25 cellular contexts compared by ENCODE assay signal in genomic region chr14:99784508-99784907, GRCh38. TPM values are rescaled to one million over a fixed set of nuclear protein-coding genes. Genes with fewer than 3 reads are reported as not detected.
DNase-seq lines count a peak whose midpoint lies in the region; ATAC-seq and TF ChIP-seq lines count a peak whose summit lies in the region.
"Had no signal": no experiment of that assay in that cellular context is flagged by ENCODE, and none has a peak within 500 bp of the region (broad histone marks: within the 10 kb centered on the region; RNA-seq: fewer than 3 reads in every experiment).

No MANE protein-coding gene starts in this region.

- H3K27ac ChIP-seq in hepatocyte (peak overlapping the region; percentile 68), sigmoid colon (peak overlapping the region; percentile 68 to 97 (median 94))
- H3K27ac ChIP-seq: spleen, tibial artery had no signal

- H3K4me3 ChIP-seq in hepatocyte (no peak overlapping the region), sigmoid colon (no peak overlapping the region)
- H3K4me3 ChIP-seq: gastroesophageal sphincter, spleen, stomach, tibial artery had no signal

- no peaks in the 10 kb centered on the region for H3K27me3 ChIP-seq in hepatocyte
- no peaks in the 10 kb centered on the region for H3K27me3 ChIP-seq in sigmoid colon
- H3K27me3 ChIP-seq: gastroesophageal sphincter, spleen, stomach, tibial artery had no signal

- H3K9me2 ChIP-seq in hepatocyte (replicated peaks; ENCODE audit: insufficient read depth) = no peaks in the 10 kb centered on the region

- no peak overlapping the region for H2AFZ ChIP-seq in hepatocyte

- no peak for TF ChIP-seq CTCF in hepatocyte (IDR thresholded peaks at IDR 0.05; ENCODE audit: poor library complexity)
- TF ChIP-seq CTCF in sigmoid colon (IDR thresholded peaks at IDR 0.05) = no peak

- TF ChIP-seq EP300 in sigmoid colon (IDR thresholded peaks at IDR 0.05) = no peak

- no peak for TF ChIP-seq POLR2A in sigmoid colon (IDR thresholded peaks at IDR 0.05)

- no peaks in the 10 kb centered on the region for H4K20me1 ChIP-seq in hepatocyte (ENCODE audit: insufficient read depth, poor library complexity, severe bottlenecking)

- intact Hi-C loops in sigmoid colon (cut with DNase I) = no loop called here

- H3K4me1 ChIP-seq in hepatocyte (ENCODE audit: insufficient read depth) = peaks cover 6% of the 10 kb centered on the region
- H3K4me1 ChIP-seq in sigmoid colon = peaks cover 0 to 60% (median 47%) of the 10 kb centered on the region in 4 donors
- H3K4me1 ChIP-seq: tibial artery had no signal

- H3K9me3 ChIP-seq in hepatocyte (ENCODE audit: low read depth) (no peaks in the 10 kb centered on the region), sigmoid colon (no peaks in the 10 kb centered on the region)
- H3K9me3 ChIP-seq: tibial artery had no signal

- H3K36me3 ChIP-seq in hepatocyte (replicated peaks; ENCODE audit: insufficient read depth, low read depth) = no peaks in the 10 kb centered on the region
- H3K36me3 ChIP-seq in sigmoid colon = no peaks in the 10 kb centered on the region
- H3K36me3 ChIP-seq: gastroesophageal sphincter, spleen, stomach, tibial artery had no signal

- no peak for ATAC-seq in HG03571 (IDR thresholded peaks at IDR 0.05; ENCODE audit: unreplicated experiment)
- ATAC-seq: activated naive CD4-positive, alpha-beta T cell treated with anti-CD3 and anti-CD28 coated beads, Interleukin-2, amount 50 U/mL, for 72 hours; gastroesophageal sphincter; HCT116; natural killer cell treated with Interleukin-12 subunit alpha and Interleukin-12 subunit beta and Interleukin-15 and Interleukin-18, amount 100 ng/mL, for 72 hours; T-cell; WTC11 had no signal

- no peaks in the 10 kb centered on the region for H3K79me2 ChIP-seq in hepatocyte

- WGBS in hepatocyte (ENCODE audit: low lambda C conversion rate, missing lambda C conversion rate) = 31% methylated on average over 4 of the region's 4 CpGs
- WGBS in sigmoid colon, 2 donors = 28 to 76% methylated on average over 4 of the region's 4 CpGs

- H3K4me2 ChIP-seq in hepatocyte = peak overlapping the region; percentile 27

- DNase-seq in HuH-7.5 (ENCODE audit: low spot score) = peak; percentile 36
- DNase-seq in NCI-H2029 treated with DMSO at 0.1 percent for 48 hours (lab: John Stamatoyannopoulos, UW) = peak; percentile 15
- peak; percentile 79 for DNase-seq in hepatocyte (ENCODE audit: low spot score)
- no peak for DNase-seq in sigmoid colon
- DNase-seq in CD1c-positive myeloid dendritic cell (ENCODE audit: extremely low spot score) = no peak
- DNase-seq in SIG-M5 treated with dmso at 0.1 percent for 504 hours (lab: John Stamatoyannopoulos, UW; ENCODE audit: unreplicated experiment) = no peak
- DNase-seq: activated CD4-positive, alpha-beta T cell treated with anti-CD3 and anti-CD28 coated beads, Interleukin-2, amount 10 ng/mL, durations not matched to agents 24 days and 14 days; activated CD8-positive, alpha-beta memory T cell treated with anti-CD3 and anti-CD28 coated beads for 24 hours; activated T-cell treated with anti-CD3 and anti-CD28 coated beads for 4 hours; DMS53; hippocampal formation; NCI-H187 treated with DMSO at 0.1 percent for 48 hours; occipital lobe; spleen; stomach; T-cell; tibial artery had no signal

RNA-seq across cellular contexts. Expression of gene EML1, which starts 8.7 kb away (rescaled TPM):
- total RNA-seq in hepatocyte = 31.8 and 31.9 TPM in 2 replicates
- 21.6 and 22.9 TPM in 2 replicates for polyA plus RNA-seq in hepatocyte
- 100 to 1,000 TPM in 3 of 4 donors, 10 to 100 TPM in 1; 91.5 to 148 (median 141) TPM for total RNA-seq in sigmoid colon
- 1 to 10 TPM; 3.9 to 7.8 (median 5.0) TPM for polyA plus RNA-seq in sigmoid colon
- total RNA-seq: OCI-LY7 had no signal
- polyA plus RNA-seq: IgD-negative memory B cell had no signal

Comparison
In these comparisons a context has a peak if more than half of its experiments do, and no peak if none do; other contexts are left out.
1. DNase-seq: peak in HuH-7.5 (single experiment), NCI-H2029 treated with DMSO at 0.1 percent for 48 hours (single experiment) and hepatocyte (single experiment); none in sigmoid colon (single experiment), CD1c-positive myeloid dendritic cell (single experiment) and SIG-M5 treated with dmso at 0.1 percent for 504 hours (single experiment).